In the genomic region with DNA sequence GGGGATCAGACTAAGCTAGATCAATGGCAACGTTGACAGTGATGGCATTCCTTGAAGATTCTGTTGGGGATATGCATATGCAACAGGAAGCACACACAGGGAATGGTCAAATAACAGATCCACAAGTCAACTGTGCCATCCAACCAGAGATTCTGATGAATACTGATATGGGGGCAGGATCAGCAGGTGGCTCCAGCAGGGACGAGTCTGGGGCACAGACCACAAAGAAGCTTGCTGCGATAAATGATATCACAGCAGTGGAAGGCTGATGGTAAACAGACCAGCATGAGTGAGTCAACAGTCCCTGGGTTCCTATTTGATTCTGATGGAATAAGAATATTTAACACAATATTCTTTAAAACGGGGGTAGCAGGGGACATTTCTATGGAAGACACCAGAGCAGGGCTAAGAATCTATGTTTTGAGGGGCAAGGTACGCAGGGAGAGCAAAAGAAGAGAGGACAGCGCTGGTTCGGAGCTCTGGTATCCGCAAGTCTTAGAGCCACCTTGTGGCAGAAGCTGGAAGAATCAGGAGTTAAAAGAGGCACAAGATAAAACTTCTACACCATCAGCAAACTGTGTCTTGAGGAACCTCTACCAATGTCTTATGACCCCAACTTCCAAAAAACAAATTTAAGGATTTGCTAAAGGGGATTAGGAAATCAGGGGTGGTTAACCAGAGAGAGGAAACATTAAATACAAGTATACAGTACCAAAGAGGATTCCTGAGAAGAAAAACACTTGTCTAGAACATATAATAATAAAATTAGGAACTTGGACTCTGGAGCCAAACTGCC, we compare ENCODE assay signal across 8 cellular contexts. TPM values are rescaled to one million over a fixed set of nuclear protein-coding genes. Genes with fewer than 3 reads are reported as not detected.
DNase-seq lines count a peak whose midpoint lies in the region; ATAC-seq and TF ChIP-seq lines count a peak whose summit lies in the region.
"Not testable (repeated sequence)": the region's sequence is repeated elsewhere in the genome, so short reads cannot be mapped to it uniquely, and the experiment has no call there.

No MANE protein-coding gene starts in this region.

- not testable (repeated sequence) for H3K4me2 ChIP-seq in PC-9

- not testable (repeated sequence) for H3F3A ChIP-seq in PC-9 (ENCODE audit: insufficient read depth, low read depth)

- H2AFZ ChIP-seq in PC-9, result not testable (repeated sequence)

- not testable (repeated sequence) for H3K9me3 ChIP-seq in AG04450 (ENCODE audit: control insufficient read depth, insufficient read depth, low read length); PC-9 (ENCODE audit: insufficient read depth, low read depth); left lung; spleen

- H3K79me2 ChIP-seq in PC-9 (ENCODE audit: low read depth), result not testable (repeated sequence)

- CTCF ChIA-PET in AG04450 (lab: Charles Lee) (interaction anchor here (0.8 to 4.5 kb wide), 10 partner anchors 8 to 457 kb away, joined by 3 to 72 read pairs (median 4); no protein-coding TSS in a partner anchor), PC-9 (lab: Charles Lee) (interaction anchor here (0.8 to 1.0 kb wide), 2 partner anchors 21 to 93 kb away, joined by 3 read pairs; no protein-coding TSS in a partner anchor)
- CTCF ChIA-PET in activated CD8-positive, alpha-beta memory T cell treated with anti-CD3 and anti-CD28 coated beads, Interleukin-2, amount 10 ng/mL, durations not matched to agents 7 days and 5 days (lab: Charles Lee), result interaction anchor here (0.8 to 3.0 kb wide), 10 partner anchors 14 to 464 kb away, joined by 3 to 30 read pairs (median 4); a partner anchor contains a TSS

- BruUV-seq in PC-9 (replicated peaks; lab: Mats Ljungman, UMichigan), result not testable (repeated sequence)

- not testable (repeated sequence) for H3K4me3 ChIP-seq in AG04450 (ENCODE audit: low read depth, low read length); PC-9; left lung
- H3K4me3 ChIP-seq in dorsolateral prefrontal cortex, result peak overlapping the region in 34 of 59 donors; percentile 5 to 53 (median 34)
- H3K4me3 ChIP-seq in spleen, result peak overlapping the region in 1 of 8 donors; percentile 14

- POLR2A ChIA-PET in AG04450 (lab: Yijun Ruan, JAX), result interaction anchor here (0.6 kb wide), 1 partner anchor 26 kb away, joined by 3 read pairs; no protein-coding TSS in a partner anchor
- POLR2A ChIA-PET in PC-9 (lab: Charles Lee; ENCODE audit: unreplicated experiment), result not testable (repeated sequence)

- H3K9me3 Mint-ChIP-seq in activated CD8-positive, alpha-beta memory T cell treated with anti-CD3 and anti-CD28 coated beads, Interleukin-2, amount 10 ng/mL, durations not matched to agents 7 days and 5 days (ENCODE audit: low read depth), result not testable (repeated sequence)

- H3K27ac ChIP-seq in AG04450 (ENCODE audit: low read depth, low read length); PC-9; dorsolateral prefrontal cortex; left lung; spleen: not testable (repeated sequence)

- not testable (repeated sequence) for H3K27ac Mint-ChIP-seq in activated CD8-positive, alpha-beta memory T cell treated with anti-CD3 and anti-CD28 coated beads, Interleukin-2, amount 10 ng/mL, durations not matched to agents 7 days and 5 days

- DNase-seq in AG04450 (ENCODE audit: low read depth, low spot score); PC-9; left lung; spleen: not testable (repeated sequence)
- DNase-seq in activated CD8-positive, alpha-beta memory T cell treated with anti-CD3 and anti-CD28 coated beads, Interleukin-2, amount 10 ng/mL, durations not matched to agents 7 days and 5 days, result peak; percentile 51
- peak in 2 of 10 donors; percentile 26 to 58 for DNase-seq in dorsolateral prefrontal cortex

- TF ChIP-seq CTCF in AG04450 (IDR thresholded peaks at IDR 0.05; ENCODE audit: low read depth, low read length), result peak; percentile 52
- TF ChIP-seq CTCF in PC-9 (conservative IDR thresholded peaks at IDR 0.05), result peak; percentile 74
- TF ChIP-seq CTCF in dorsolateral prefrontal cortex (IDR thresholded peaks at IDR 0.05 in 54 of 56, conservative IDR thresholded peaks at IDR 0.05 in 2 of 56; ENCODE audit: low read depth in 1 of 56, partially characterized antibody in 56 of 56), result peak; percentile 22 to 72 (median 55)
- TF ChIP-seq CTCF in left lung (IDR thresholded peaks at IDR 0.05), result peak; percentile 43 to 54
- peak in 10 of 11 experiments; percentile 26 to 66 (median 41) for TF ChIP-seq CTCF in spleen (IDR thresholded peaks at IDR 0.05 in 8 of 11, conservative IDR thresholded peaks at IDR 0.05 in 3 of 11)

- not testable (repeated sequence) for H3K36me3 ChIP-seq in PC-9 (ENCODE audit: low read depth); left lung; spleen

- not testable (repeated sequence) for H4K20me1 ChIP-seq in PC-9 (ENCODE audit: insufficient read depth)

- not testable (repeated sequence) for H3K36me3 Mint-ChIP-seq in activated CD8-positive, alpha-beta memory T cell treated with anti-CD3 and anti-CD28 coated beads, Interleukin-2, amount 10 ng/mL, durations not matched to agents 7 days and 5 days

- H3K27me3 ChIP-seq in AG04450 (ENCODE audit: control insufficient read depth, insufficient read depth, low read length); PC-9 (ENCODE audit: insufficient read depth, low read depth); dorsolateral prefrontal cortex; left lung; spleen (replicated peaks in 1 of 7): not testable (repeated sequence)

- intact Hi-C loops in PC-9 (cut with micrococcal nuclease; ENCODE audit: unreplicated experiment); dorsolateral prefrontal cortex (cut with DNase I); left lung (cut with DNase I); spleen (cut with DNase I; ENCODE audit: low total_unique reads): not testable (repeated sequence)

- H3K4me3 Mint-ChIP-seq in activated CD8-positive, alpha-beta memory T cell treated with anti-CD3 and anti-CD28 coated beads, Interleukin-2, amount 10 ng/mL, durations not matched to agents 7 days and 5 days, result peak overlapping the region; percentile 29

- 12 to 16% (median 14%) methylated on average over 8 of the region's 8 CpGs for WGBS in spleen, 5 donors

- ATAC-seq in GM18517 (IDR thresholded peaks at IDR 0.05; ENCODE audit: unreplicated experiment), result peak; percentile 66
- peak; percentile 47 for ATAC-seq in HG03342 (IDR thresholded peaks at IDR 0.05; ENCODE audit: unreplicated experiment)
- ATAC-seq in activated CD8-positive, alpha-beta memory T cell treated with anti-CD3 and anti-CD28 coated beads, Interleukin-2, amount 10 ng/mL, durations not matched to agents 7 days and 5 days, result peak; percentile 81
- ATAC-seq in left lung, result peak; percentile 80

- peaks cover 14% of the 10 kb centered on the region for H3K4me1 Mint-ChIP-seq in activated CD8-positive, alpha-beta memory T cell treated with anti-CD3 and anti-CD28 coated beads, Interleukin-2, amount 10 ng/mL, durations not matched to agents 7 days and 5 days

- not testable (repeated sequence) for H3K27me3 Mint-ChIP-seq in activated CD8-positive, alpha-beta memory T cell treated with anti-CD3 and anti-CD28 coated beads, Interleukin-2, amount 10 ng/mL, durations not matched to agents 7 days and 5 days

- not testable (repeated sequence) for H3K9me2 ChIP-seq in PC-9 (ENCODE audit: insufficient read depth)

- TF ChIP-seq POLR2A in spleen (IDR thresholded peaks at IDR 0.05), result not testable (repeated sequence)

- H3K4me1 ChIP-seq in PC-9 (replicated peaks; ENCODE audit: insufficient read depth), result not testable (repeated sequence)
- H3K4me1 ChIP-seq in left lung (peaks cover 0 to 13% of the 10 kb centered on the region in 2 donors), spleen (peaks cover 0 to 18% (median 8%) of the 10 kb centered on the region in 6 donors)

RNA-seq across cellular contexts. Expression of a gene that starts 25.3 kb away (rescaled TPM):
- 5.7 and 7.3 TPM in 2 replicates for polyA plus RNA-seq in AG04450 (2011; rRNA removed)
- polyA minus RNA-seq in AG04450 (2011; rRNA and poly(A)+ RNA removed), result 1.2 and 2.8 TPM in 2 replicates
- total RNA-seq in PC-9 (2021), result 15.9 and 23.6 TPM in 2 replicates
- 10 to 100 TPM; 54.0 to 56.9 TPM for total RNA-seq in activated CD8-positive, alpha-beta memory T cell treated with anti-CD3 and anti-CD28 coated beads, Interleukin-2, amount 10 ng/mL, durations not matched to agents 7 days and 5 days
- 1 to 10 TPM; 1.2 to 9.8 (median 5.0) TPM for total RNA-seq in dorsolateral prefrontal cortex
- 10 to 100 TPM; 19.5 to 39.5 TPM for total RNA-seq in left lung
- 10 to 100 TPM; 25.5 to 52.1 (median 36.2) TPM for total RNA-seq in spleen
- polyA plus RNA-seq in spleen, result 10 to 100 TPM in 2 of 3 donors, 1 to 10 TPM in 1; 9.7 to 17.2 (median 17.0) TPM
